ENCODE assay signal across 31 cellular contexts in the genomic region with DNA sequence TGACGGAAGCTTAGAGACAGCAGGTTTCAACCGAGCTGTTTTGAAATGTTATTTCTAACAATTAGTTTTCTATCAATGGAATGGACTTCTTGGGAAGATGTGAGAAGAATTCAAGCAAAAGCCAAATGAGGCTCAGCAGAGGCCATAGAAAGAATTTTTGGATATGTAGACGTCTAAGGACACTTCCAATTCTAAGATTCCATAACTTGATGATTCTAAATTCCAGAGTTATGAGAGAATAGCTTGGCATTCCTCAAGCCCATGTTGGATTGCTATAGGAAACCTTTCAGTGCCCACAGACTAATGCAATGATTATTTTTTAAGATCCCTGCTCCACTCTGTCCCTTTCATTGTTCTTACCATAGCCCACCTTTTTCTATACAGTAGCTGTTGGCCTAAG.
"Had no signal": no experiment of that assay in that cellular context is flagged by ENCODE, and none has a peak within 500 bp of the region (broad histone marks: within the 10 kb centered on the region; RNA-seq: fewer than 3 reads in every experiment).

No MANE protein-coding gene starts in this region.

- H3K4me1 ChIP-seq: adrenal gland had no signal

- DNase-seq: activated B cell treated with CpG ODN at 0.5 μM for 24 hours; activated CD4-positive, alpha-beta memory T cell treated with anti-CD3 and anti-CD28 coated beads for 36 hours; activated CD4-positive, alpha-beta T cell treated with anti-CD3 and anti-CD28 coated beads for 4 hours; activated CD4-positive, alpha-beta T cell treated with anti-CD3 and anti-CD28 coated beads, Interleukin-2, amount 10 ng/mL, durations not matched to agents 24 days and 14 days; activated CD4-positive, alpha-beta T cell treated with anti-CD3 and anti-CD28 coated beads, Interleukin-2, amount 50 U/mL, for 1 hour; activated CD4-positive, alpha-beta T cell treated with anti-CD3 and anti-CD28 coated beads, Interleukin-2, amount 50 U/mL, for 4 hours; activated CD4-positive, CD25-positive, alpha-beta regulatory T cell treated with anti-CD3 and anti-CD28 coated beads, Interleukin-2, amount 50 U/mL, for 72 hours; activated CD8-positive, alpha-beta memory T cell treated with anti-CD3 and anti-CD28 coated beads, Interleukin-2, amount 50 U/mL, for 4 hours; activated CD8-positive, alpha-beta T cell treated with anti-CD3 and anti-CD28 coated beads for 36 hours; activated effector memory CD4-positive, alpha-beta T cell treated with anti-CD3 and anti-CD28 coated beads, Interleukin-2, amount 50 U/mL, for 16 hours; activated gamma-delta T cell treated with Interleukin-2 at 50 U/mL for 16 hours; activated naive CD4-positive, alpha-beta T cell; activated naive CD4-positive, alpha-beta T cell treated with anti-CD3 and anti-CD28 coated beads for 36 hours; activated naive CD4-positive, alpha-beta T cell treated with anti-CD3 and anti-CD28 coated beads, Interleukin-2, amount 50 U/mL, for 16 hours; activated naive CD8-positive, alpha-beta T cell treated with anti-CD3 and anti-CD28 coated beads for 36 hours; activated T-cell treated with anti-CD3 and anti-CD28 coated beads for 4 hours; activated T-cell treated with anti-CD3 and anti-CD28 coated beads, Interleukin-2, amount 50 U/mL, for 1 hour; activated T-cell treated with anti-CD3 and anti-CD28 coated beads, Interleukin-2, amount 50 U/mL, for 4 hours; activated T-cell treated with anti-CD3 and anti-CD28 coated beads, Interleukin-2, amount 50 U/mL, for 72 hours; adrenal gland; amniotic stem cell; aorta; caudate nucleus; cerebellar nuclear complex; T-helper 1 cell; T-helper 2 cell; T-helper 9 cell had no signal

- H3K9me3 ChIP-seq: adrenal gland had no signal

- H3K36me3 ChIP-seq: adrenal gland, cardiac muscle cell had no signal

- H3K27me3 ChIP-seq: adrenal gland, cardiac muscle cell had no signal

- H3K27ac ChIP-seq: adrenal gland, cardiac muscle cell, VCaP had no signal

- ATAC-seq: activated CD8-positive, alpha-beta T cell treated with anti-CD3 and anti-CD28 coated beads for 36 hours; activated naive CD4-positive, alpha-beta T cell treated with anti-CD3 and anti-CD28 coated beads, Interleukin-2, amount 50 U/mL, for 72 hours; activated T-cell treated with anti-CD3 and anti-CD28 coated beads, Interleukin-2, amount 50 U/mL, for 4 hours; activated T-cell treated with anti-CD3 and anti-CD28 coated beads, Interleukin-2, amount 50 U/mL, for 72 hours; activated T-helper 17 cell treated with anti-CD3 and anti-CD28 coated beads, Interleukin-2, amount 50 U/mL, for 72 hours had no signal

- H3K4me3 ChIP-seq: adrenal gland, cardiac muscle cell had no signal
